Comparison of ENCODE assay signal across 8 cellular contexts in genomic region chr2:854460-854859, GRCh38.
DNase-seq lines count a peak whose midpoint lies in the region; ATAC-seq, FAIRE-seq and TF ChIP-seq lines count a peak whose summit lies in the region.

No MANE protein-coding gene starts in this region.

- intact Hi-C loops in Panc1 (cut with micrococcal nuclease; ENCODE audit: unreplicated experiment) (loop anchor here (5.0 kb wide), 1 partner anchor 688 kb away; no protein-coding TSS in a partner anchor), pancreas (cut with DNase I) (loop anchor here in 2 of 3 donors (5.0 to 10.0 kb wide), 3 partner anchors 280 to 693 kb away; no protein-coding TSS in a partner anchor)

- FAIRE-seq in pancreas (lab: Jason Lieb, UNC): no peak

- DNase-seq in Daoy (ENCODE audit: low read depth) (peak; percentile 36), H7 (peak; percentile 92), Panc1 (ENCODE audit: low read depth, low spot score) (peak; percentile 7), epithelial cell of proximal tubule (ENCODE audit: low read depth) (no peak), pancreas (peak in 5 of 6 donors; percentile 44 to 86 (median 69)), inferior parietal cortex (ENCODE audit: extremely low spot score) (no peak)

- H3K36me3 ChIP-seq in H7 (replicated peaks; ENCODE audit: control insufficient read depth, insufficient read depth, low read length) (no peaks in the 10 kb centered on the region), Panc1 (ENCODE audit: control insufficient read depth, insufficient read depth, low read length) (no peaks in the 10 kb centered on the region), pancreas (no peaks in the 10 kb centered on the region)

- H3K27me3 ChIP-seq in H7 (ENCODE audit: control insufficient read depth, insufficient read depth, low read length) (no peaks in the 10 kb centered on the region), Panc1 (ENCODE audit: control insufficient read depth, insufficient read depth, low read length) (no peaks in the 10 kb centered on the region), pancreas (no peaks in the 10 kb centered on the region)

- H3K4me1 ChIP-seq in Panc1 (ENCODE audit: control insufficient read depth, insufficient read depth, low read length): no peaks in the 10 kb centered on the region
- no peaks in the 10 kb centered on the region for H3K4me1 ChIP-seq in pancreas

- in situ Hi-C loops in Panc1 (cut with HindIII; ENCODE audit: low pct_unique_long_range_greater_than_20kb, low sequenced_read_pairs): no loop called here

- POLR2A ChIA-PET in Panc1 (lab: Charles Lee): no interaction called here

- TF ChIP-seq CTCF in Panc1 (IDR thresholded peaks at IDR 0.05) (peak; percentile 83), epithelial cell of proximal tubule (conservative IDR thresholded peaks at IDR 0.05; ENCODE audit: low read depth, low read length) (peak; percentile 72), pancreas (IDR thresholded peaks at IDR 0.05) (peak; percentile 44 to 66 (median 54))

- no TSS peak for BruUV-seq in Panc1 (replicated peaks; lab: Mats Ljungman, UMichigan)

- CTCF ChIA-PET in Panc1 (lab: Charles Lee): no interaction called here

- H3K9me3 ChIP-seq in Panc1 (ENCODE audit: control insufficient read depth, insufficient read depth, low read depth, low read length): no peaks in the 10 kb centered on the region
- H3K9me3 ChIP-seq in pancreas: no peaks in the 10 kb centered on the region

- ATAC-seq in Panc1 (no peak), pancreas (peak; percentile 55 to 81 (median 74)), HG03432 (IDR thresholded peaks at IDR 0.05; ENCODE audit: unreplicated experiment) (no peak), GM21526 (IDR thresholded peaks at IDR 0.05; ENCODE audit: low FRiP score, unreplicated experiment) (no peak)

- WGBS in pancreas, 2 donors: 13 to 17% methylated on average over 3 of the region's 3 CpGs

- H3K4me3 ChIP-seq in H7 (ENCODE audit: insufficient read depth, low read depth, low read length) (no peak overlapping the region), Panc1 (ENCODE audit: low read depth in 2 of 2, low read length in 2 of 2) (no peak overlapping the region), epithelial cell of proximal tubule (ENCODE audit: low read depth, low read length) (no peak overlapping the region), pancreas (no peak overlapping the region)

- H3K27ac ChIP-seq in Panc1 (ENCODE audit: low read length) (no peak overlapping the region), pancreas (no peak overlapping the region)

Comparison
In these comparisons a context has a peak if more than half of its experiments do, and no peak if none do; other contexts are left out.
1. DNase-seq: peak in Daoy (single experiment), H7 (single experiment), Panc1 (single experiment) and pancreas (5 of 6); none in epithelial cell of proximal tubule (single experiment) and inferior parietal cortex (single experiment).
2. ATAC-seq: peak in pancreas (4 of 4); none in Panc1 (single experiment), HG03432 (single experiment) and GM21526 (single experiment).
3. Peak in every context shown above with its lines, with median percentiles within 50 percentile points of each other: CTCF ChIP-seq.